Comparison of ENCODE assay signal across 8 cellular contexts in the genomic region with DNA sequence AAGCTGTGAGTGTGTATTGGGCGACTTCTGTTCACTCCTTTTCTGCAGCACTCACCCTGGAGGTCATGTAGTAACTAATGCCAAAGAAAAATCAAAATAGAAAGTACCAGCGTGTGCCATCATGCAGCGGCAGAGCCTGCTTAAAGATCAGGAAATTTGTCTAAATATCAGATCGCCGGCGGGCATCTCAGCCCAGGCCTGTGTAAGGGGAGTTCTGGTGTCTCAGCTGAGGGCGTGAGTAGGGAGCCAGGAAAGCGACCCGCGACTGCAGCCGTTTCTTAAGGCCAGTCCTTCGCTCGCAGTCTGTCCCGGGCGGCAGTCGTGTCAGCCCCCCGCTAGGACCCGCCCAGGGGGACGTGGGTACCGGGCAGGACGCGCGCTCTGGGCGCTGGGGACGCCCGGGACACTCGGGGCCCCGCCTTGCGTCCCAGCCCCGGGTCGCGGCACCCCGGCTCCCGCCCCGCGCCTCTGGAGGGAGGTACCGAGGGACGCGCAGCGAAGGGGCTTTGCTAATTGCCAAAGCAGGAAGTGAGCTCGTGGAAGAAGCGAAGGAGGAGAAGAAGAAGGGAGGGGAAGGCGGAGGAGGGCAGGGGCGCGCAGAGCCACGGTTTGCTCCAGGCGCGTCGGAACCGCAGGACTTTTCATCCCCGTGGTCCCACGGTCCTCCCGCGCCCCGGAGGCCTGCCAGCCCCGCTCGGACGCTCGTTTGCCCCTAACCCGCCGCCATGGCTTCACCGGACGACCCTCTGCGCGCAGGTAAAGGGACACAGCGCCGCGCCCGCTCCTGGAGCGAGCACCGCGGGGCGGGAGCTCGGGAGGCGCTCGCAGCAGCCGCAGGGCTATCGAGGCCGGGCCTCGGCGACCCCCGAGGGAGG. TPM values are rescaled to one million over a fixed set of nuclear protein-coding genes. Genes with fewer than 3 reads are reported as not detected.
A peak's percentile ranks its signal among the peaks of the same experiment; 100 is the strongest.
DNase-seq lines count a peak whose midpoint lies in the region; ATAC-seq and TF ChIP-seq lines count a peak whose summit lies in the region.

No MANE protein-coding gene starts in this region.

- peaks cover 10% of the 10 kb centered on the region for H3K27me3 Mint-ChIP-seq in progenitor cell of endocrine pancreas

- H3K9me3 Mint-ChIP-seq in progenitor cell of endocrine pancreas (ENCODE audit: low read depth): no peaks in the 10 kb centered on the region

- H3K36me3 Mint-ChIP-seq in progenitor cell of endocrine pancreas (ENCODE audit: insufficient read depth): no peaks in the 10 kb centered on the region

- H3K4me1 Mint-ChIP-seq in progenitor cell of endocrine pancreas (ENCODE audit: low read depth): peaks cover 24% of the 10 kb centered on the region

- TF ChIP-seq CTCF in progenitor cell of endocrine pancreas (IDR thresholded peaks at IDR 0.05; ENCODE audit: unreplicated experiment): no peak

- H3K4me3 Mint-ChIP-seq in progenitor cell of endocrine pancreas (ENCODE audit: low read depth): peak overlapping the region; percentile 87

- peak; percentile 65 for ATAC-seq in HG02642 (IDR thresholded peaks at IDR 0.05; ENCODE audit: poor library complexity, unreplicated experiment)

- peak; percentile 59 for DNase-seq in DMS53 (lab: John Stamatoyannopoulos, UW)
- no peak for DNase-seq in DMS53 treated with DMSO at 0.1 percent for 48 hours (lab: John Stamatoyannopoulos, UW; ENCODE audit: unreplicated experiment)
- peak; percentile 5 to 19 for DNase-seq in NOMO-1 (lab: John Stamatoyannopoulos, UW; ENCODE audit: unreplicated experiment in 2 of 2)
- peak; percentile 21 to 24 for DNase-seq in activated T-helper 1 cell treated with anti-CD3 and anti-CD28 coated beads, Interleukin-2, amount 50 U/mL, for 16 hours (ENCODE audit: low read depth in 1 of 2, low spot score in 1 of 2)
- peak; percentile 41 for DNase-seq in germinal center (ENCODE audit: low spot score)
- DNase-seq in progenitor cell of endocrine pancreas (ENCODE audit: low spot score, unreplicated experiment): peak; percentile 49
- no peak for DNase-seq in NAMALWA (ENCODE audit: low spot score)

- peak overlapping the region; percentile 88 for H3K27ac Mint-ChIP-seq in progenitor cell of endocrine pancreas

RNA-seq across cellular contexts. Expression of gene EDARADD, which starts 1.1 kb away (rescaled TPM):
- total RNA-seq in progenitor cell of endocrine pancreas: 12.3 and 13.5 TPM in 2 replicates

Comparison
In these comparisons a context has a peak if more than half of its experiments do, and no peak if none do; other contexts are left out.
1. DNase-seq: peak in DMS53 (single experiment), NOMO-1 (2 of 2), activated T-helper 1 cell treated with anti-CD3 and anti-CD28 coated beads, Interleukin-2, amount 50 U/mL, for 16 hours (2 of 2), germinal center (single experiment) and progenitor cell of endocrine pancreas (single experiment); none in DMS53 treated with DMSO at 0.1 percent for 48 hours (single experiment) and NAMALWA (single experiment).